8 cellular contexts compared by ENCODE assay signal in the genomic region with DNA sequence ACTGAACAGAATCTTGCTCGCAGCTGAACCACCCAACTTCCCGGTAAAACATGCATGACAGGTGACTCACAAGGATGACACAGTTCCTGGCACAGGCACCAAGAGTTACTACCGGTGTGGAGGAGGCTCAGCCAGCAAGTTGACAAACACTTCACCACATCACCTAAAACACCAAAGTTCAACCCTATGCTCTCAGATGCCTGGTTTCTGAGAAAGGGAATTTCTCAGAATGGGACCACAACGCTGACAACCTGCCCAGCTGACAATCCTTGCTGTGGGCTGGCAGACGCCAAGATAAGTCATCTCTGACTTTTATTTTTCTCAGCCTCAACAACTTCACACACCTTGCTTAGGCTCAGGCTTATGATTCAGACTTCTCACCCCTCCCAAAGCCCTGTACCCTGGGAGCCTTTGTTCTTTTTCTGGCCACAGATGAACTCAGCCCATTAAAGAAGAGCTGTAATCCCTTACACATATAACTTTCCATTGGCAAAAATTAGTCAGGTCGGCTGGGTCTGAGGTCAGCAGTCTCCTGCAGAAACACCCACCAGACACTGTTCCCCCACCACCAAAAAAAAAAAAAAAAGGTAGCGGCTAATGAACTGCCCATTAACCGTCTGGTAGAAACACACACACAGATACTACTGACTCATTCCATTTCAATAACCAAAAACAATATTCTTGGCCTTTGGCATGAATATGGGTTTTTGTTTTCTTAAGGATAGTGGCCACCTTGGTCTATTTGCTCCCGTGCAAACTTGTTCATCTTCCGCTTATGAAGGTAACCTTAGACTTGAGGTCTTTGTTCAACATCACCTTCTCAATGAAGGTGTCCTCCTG. TPM values are rescaled to one million over a fixed set of nuclear protein-coding genes. Genes with fewer than 3 reads are reported as not detected.
DNase-seq lines count a peak whose midpoint lies in the region; ATAC-seq lines count a peak whose summit lies in the region.

No MANE protein-coding gene starts in this region.

- no peak overlapping the region for H3K4me3 ChIP-seq in CD4-positive, alpha-beta memory T cell (ENCODE audit: low read length in 2 of 2)
- no peak overlapping the region for H3K4me3 ChIP-seq in MG63

- POLR2A ChIA-PET in CD4-positive, alpha-beta memory T cell (lab: Charles Lee; ENCODE audit: partially characterized antibody): interaction anchor here (1.0 to 1.6 kb wide), 3 partner anchors 12 to 92 kb away, joined by 5 to 9 read pairs (median 6); a partner anchor contains a TSS

- no peaks in the 10 kb centered on the region for H3K27me3 Mint-ChIP-seq in CD4-positive, alpha-beta memory T cell
- no peaks in the 10 kb centered on the region for H3K27me3 Mint-ChIP-seq in activated T-cell treated with anti-CD3 and anti-CD28 coated beads, Interleukin-2, amount 50 U/mL, for 4 hours (ENCODE audit: low read depth)

- CTCF ChIA-PET in CD4-positive, alpha-beta memory T cell (lab: Charles Lee; ENCODE audit: partially characterized antibody): interaction anchor here (0.6 kb wide), 1 partner anchor 22 kb away, joined by 3 read pairs; no protein-coding TSS in a partner anchor

- DNase-seq in CD4-positive, alpha-beta memory T cell: peak; percentile 74 to 92 (median 84)
- DNase-seq in MG63 (peak; percentile 89), islet precursor cell (peak; percentile 77), NCI-H82 (lab: John Stamatoyannopoulos, UW) (no peak)
- peak; percentile 74 for DNase-seq in activated T-cell treated with anti-CD3 and anti-CD28 coated beads, Interleukin-2, amount 50 U/mL, for 4 hours
- peak; percentile 49 to 67 for DNase-seq in stimulated activated CD8-positive, alpha-beta memory T cell treated with anti-CD3 and anti-CD28 coated beads, Interleukin-4, amount 100 ng/mL, for 4 hours (ENCODE audit: low read depth in 2 of 2, low spot score in 1 of 2)

- peaks cover 29 to 60% (median 36%) of the 10 kb centered on the region in 4 donors for H3K4me1 Mint-ChIP-seq in CD4-positive, alpha-beta memory T cell
- peaks cover 55% of the 10 kb centered on the region for H3K4me1 Mint-ChIP-seq in activated T-cell treated with anti-CD3 and anti-CD28 coated beads, Interleukin-2, amount 50 U/mL, for 4 hours (ENCODE audit: low read depth)

- intact Hi-C loops in CD4-positive, alpha-beta memory T cell (cut with micrococcal nuclease): loop anchor here (2.0 to 5.0 kb wide), 4 partner anchors 28 to 204 kb away; no protein-coding TSS in a partner anchor

- H3K4me3 Mint-ChIP-seq in CD4-positive, alpha-beta memory T cell: peak overlapping the region in 7 of 8 donors; percentile 36 to 75 (median 64)
- peak overlapping the region; percentile 25 for H3K4me3 Mint-ChIP-seq in activated T-cell treated with anti-CD3 and anti-CD28 coated beads, Interleukin-2, amount 50 U/mL, for 4 hours

- H3K9me3 Mint-ChIP-seq in CD4-positive, alpha-beta memory T cell: peaks cover 0 to 8% (median 3%) of the 10 kb centered on the region in 8 donors
- peaks cover 14% of the 10 kb centered on the region for H3K9me3 Mint-ChIP-seq in activated T-cell treated with anti-CD3 and anti-CD28 coated beads, Interleukin-2, amount 50 U/mL, for 4 hours

- no peaks in the 10 kb centered on the region for H3K36me3 Mint-ChIP-seq in CD4-positive, alpha-beta memory T cell
- H3K36me3 Mint-ChIP-seq in activated T-cell treated with anti-CD3 and anti-CD28 coated beads, Interleukin-2, amount 50 U/mL, for 4 hours (ENCODE audit: insufficient read depth): peaks cover 2% of the 10 kb centered on the region

- H3K27ac Mint-ChIP-seq in CD4-positive, alpha-beta memory T cell: peak overlapping the region; percentile 29 to 93 (median 90)

- ATAC-seq in activated T-cell treated with anti-CD3 and anti-CD28 coated beads, Interleukin-2, amount 50 U/mL, for 4 hours: peak; percentile 88 to 89
- ATAC-seq in HG03097 (IDR thresholded peaks at IDR 0.05; ENCODE audit: low FRiP score, unreplicated experiment) (no peak), GM21367 (IDR thresholded peaks at IDR 0.05; ENCODE audit: unreplicated experiment) (no peak)

- H3K9me3 ChIP-seq in CD4-positive, alpha-beta memory T cell (ENCODE audit: control insufficient read depth in 1 of 2, low read length in 2 of 2): no peaks in the 10 kb centered on the region
- H3K9me3 ChIP-seq in MG63: no peaks in the 10 kb centered on the region

- no peaks in the 10 kb centered on the region for H3K27me3 ChIP-seq in CD4-positive, alpha-beta memory T cell (ENCODE audit: insufficient read depth, low read length)
- no peaks in the 10 kb centered on the region for H3K27me3 ChIP-seq in MG63

- peaks cover 49% of the 10 kb centered on the region for H3K4me1 ChIP-seq in CD4-positive, alpha-beta memory T cell (ENCODE audit: insufficient read depth, low read length)

- no peaks in the 10 kb centered on the region for H3K36me3 ChIP-seq in CD4-positive, alpha-beta memory T cell (ENCODE audit: insufficient read depth, low read length)
- H3K36me3 ChIP-seq in MG63: no peaks in the 10 kb centered on the region

- H3K27ac ChIP-seq in CD4-positive, alpha-beta memory T cell (ENCODE audit: low read depth, low read length): peak overlapping the region; percentile 33

RNA-seq across cellular contexts. Expression of a gene that starts 10.8 kb away (rescaled TPM):
- total RNA-seq in CD4-positive, alpha-beta memory T cell: 100 to 1,000 TPM; 103 to 104 TPM
- polyA plus RNA-seq in CD4-positive, alpha-beta memory T cell: 10 to 100 TPM; 22.5 to 31.4 TPM
- 0.42 and 2.2 TPM in 2 replicates for total RNA-seq in MG63 (2014; rRNA removed; shearing (Covaris generic); ENCODE audit: low replicate concordance)
- 100 to 1,000 TPM; 103 to 133 (median 132) TPM for total RNA-seq in activated T-cell treated with anti-CD3 and anti-CD28 coated beads, Interleukin-2, amount 50 U/mL, for 4 hours

Comparison
In these comparisons a context has a peak if more than half of its experiments do, and no peak if none do; other contexts are left out.
1. ATAC-seq: peak in activated T-cell treated with anti-CD3 and anti-CD28 coated beads, Interleukin-2, amount 50 U/mL, for 4 hours (2 of 2); none in HG03097 (single experiment) and GM21367 (single experiment).
2. RNA of a gene that starts 10.8 kb away (total RNA-seq): 103 to 133 TPM in activated T-cell treated with anti-CD3 and anti-CD28 coated beads, Interleukin-2, amount 50 U/mL, for 4 hours and 103 to 104 TPM in CD4-positive, alpha-beta memory T cell; 0.42 to 2.2 TPM in MG63; every median in the first group is over 10 times any median in the second.